ENCODE assay signal across 1 cellular context in the genomic region with DNA sequence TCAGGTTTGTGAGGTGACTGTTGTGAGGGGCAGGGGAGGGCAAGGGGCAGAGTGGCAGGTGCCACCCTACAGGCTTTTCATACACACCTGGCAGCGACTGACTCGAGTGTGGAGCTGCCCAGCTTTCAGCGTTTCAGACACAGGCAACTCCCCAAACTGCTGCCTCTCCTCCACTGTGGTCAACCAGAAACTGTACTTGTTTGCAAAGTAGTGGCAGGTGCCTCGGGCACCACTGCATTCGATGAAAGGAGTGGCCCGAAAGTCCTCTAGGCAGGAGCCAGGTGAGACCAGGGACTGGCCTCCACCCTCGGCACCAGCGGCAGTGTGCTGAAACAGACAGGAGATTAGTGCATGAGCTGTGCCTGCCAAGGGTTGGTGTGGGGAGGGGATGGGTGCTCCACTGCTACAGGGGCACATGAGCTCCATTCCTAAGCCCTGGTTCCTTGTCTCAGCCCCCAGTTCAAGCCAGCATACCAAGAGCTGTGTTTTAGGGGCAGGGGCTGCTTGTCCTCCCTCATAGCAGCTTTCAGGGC.
TF ChIP-seq lines count a peak whose summit lies in the region.

No MANE protein-coding gene starts in this region.

TF ChIP-seq in SK-N-SH treated with all-trans-retinoic acid at 6 μM for 48 hours, 23 proteins besides CTCF, POLR2A, EP300 and RAD21 (continued from another document):
- TF ChIP-seq TSHZ2 (CRISPR knock-in tag; IDR thresholded peaks at IDR 0.05) (no peak), ZNF70 (CRISPR knock-in tag; IDR thresholded peaks at IDR 0.05) (no peak)
